1 cellular context compared by ENCODE assay signal in the genomic region with DNA sequence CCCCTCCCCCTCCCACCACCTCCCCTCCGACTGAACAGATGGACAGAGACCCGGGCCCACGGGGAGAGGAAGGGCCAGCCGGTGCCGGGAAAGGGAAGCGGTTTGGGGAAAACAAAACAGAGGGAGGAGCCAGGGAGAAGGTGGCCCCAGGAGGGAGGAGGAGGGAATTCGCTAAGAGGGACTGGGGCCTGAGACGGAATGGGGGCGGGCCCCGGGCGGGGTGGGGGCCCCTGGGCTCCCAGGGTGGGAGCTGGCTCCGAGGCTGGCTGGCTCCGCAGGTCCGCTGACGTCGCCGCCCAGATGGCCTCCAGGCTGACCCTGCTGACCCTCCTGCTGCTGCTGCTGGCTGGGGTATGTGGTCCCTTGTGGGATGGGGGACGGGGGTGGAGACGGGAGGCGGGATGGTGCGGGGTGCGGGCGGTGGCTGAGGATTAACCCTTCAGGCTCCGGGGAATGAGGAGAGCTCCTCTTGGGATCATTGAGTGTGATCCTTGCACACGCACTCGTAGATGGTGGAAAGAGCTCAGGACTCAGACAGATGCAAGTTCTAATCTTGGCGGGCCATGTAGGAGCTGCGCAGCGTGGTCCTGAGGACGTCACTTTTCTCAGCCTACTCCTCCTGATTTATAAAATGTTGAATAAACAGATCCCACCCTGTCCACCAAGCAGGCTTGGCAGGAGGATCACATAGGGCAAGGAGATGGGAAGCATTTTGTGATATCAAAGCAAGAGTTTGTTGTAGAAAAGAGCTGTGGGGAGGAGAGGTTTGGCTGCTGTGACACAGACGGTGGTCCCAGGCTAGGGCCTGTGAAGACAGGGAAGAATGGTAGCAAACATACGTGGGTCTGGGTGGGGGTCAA.
A peak's percentile ranks its signal among the peaks of the same experiment; 100 is the strongest.
TF ChIP-seq lines count a peak whose summit lies in the region.

No MANE protein-coding gene starts in this region.

TF ChIP-seq in HepG2, 621 proteins besides CTCF, POLR2A, EP300 and RAD21:
- TF ChIP-seq ZBTB4 (CRISPR knock-in tag; IDR thresholded peaks at IDR 0.05; ENCODE audit: borderline replicate concordance): no peak
- peak; percentile 82 for TF ChIP-seq ZNF652 (CRISPR knock-in tag; IDR thresholded peaks at IDR 0.05; ENCODE audit: borderline replicate concordance, low read depth)
- TF ChIP-seq ZNF280D (CRISPR knock-in tag; IDR thresholded peaks at IDR 0.05): no peak
- TF ChIP-seq, protein P1, sequence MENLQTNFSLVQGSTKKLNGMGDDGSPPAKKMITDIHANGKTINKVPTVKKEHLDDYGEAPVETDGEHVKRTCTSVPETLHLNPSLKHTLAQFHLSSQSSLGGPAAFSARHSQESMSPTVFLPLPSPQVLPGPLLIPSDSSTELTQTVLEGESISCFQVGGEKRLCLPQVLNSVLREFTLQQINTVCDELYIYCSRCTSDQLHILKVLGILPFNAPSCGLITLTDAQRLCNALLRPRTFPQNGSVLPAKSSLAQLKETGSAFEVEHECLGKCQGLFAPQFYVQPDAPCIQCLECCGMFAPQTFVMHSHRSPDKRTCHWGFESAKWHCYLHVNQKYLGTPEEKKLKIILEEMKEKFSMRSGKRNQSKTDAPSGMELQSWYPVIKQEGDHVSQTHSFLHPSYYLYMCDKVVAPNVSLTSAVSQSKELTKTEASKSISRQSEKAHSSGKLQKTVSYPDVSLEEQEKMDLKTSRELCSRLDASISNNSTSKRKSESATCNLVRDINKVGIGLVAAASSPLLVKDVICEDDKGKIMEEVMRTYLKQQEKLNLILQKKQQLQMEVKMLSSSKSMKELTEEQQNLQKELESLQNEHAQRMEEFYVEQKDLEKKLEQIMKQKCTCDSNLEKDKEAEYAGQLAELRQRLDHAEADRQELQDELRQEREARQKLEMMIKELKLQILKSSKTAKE (CRISPR knock-in tag; IDR thresholded peaks at IDR 0.05; ENCODE audit: borderline replicate concordance): no peak
- peak; percentile 34; the same call in 1 of the 2 replicates for TF ChIP-seq ZNF687 (CRISPR knock-in tag; IDR thresholded peaks at IDR 0.05)
- TF ChIP-seq NR2F6 (IDR thresholded peaks at IDR 0.05): no peak
- 0 out of 2 replicates have a peak, but pooled peaks have one; percentile 43 for TF ChIP-seq NR2F6 (CRISPR knock-in tag; IDR thresholded peaks at IDR 0.05)
- no peak for TF ChIP-seq ZNF496 (CRISPR knock-in tag; IDR thresholded peaks at IDR 0.05; ENCODE audit: insufficient replicate concordance)
- no peak for TF ChIP-seq MYPOP (CRISPR knock-in tag; IDR thresholded peaks at IDR 0.05)
- no peak for TF ChIP-seq ZKSCAN1 (IDR thresholded peaks at IDR 0.05; ENCODE audit: low read length)
- TF ChIP-seq JDP2 (CRISPR knock-in tag; IDR thresholded peaks at IDR 0.05; ENCODE audit: borderline replicate concordance): no peak
- no peak for TF ChIP-seq ZNF501 (CRISPR knock-in tag; IDR thresholded peaks at IDR 0.05)
- TF ChIP-seq SRSF1 (optimal IDR thresholded peaks at IDR 0.05; ENCODE audit: low read depth, low read length): peak; percentile 22
- no peak for TF ChIP-seq ZNF451 (CRISPR knock-in tag; IDR thresholded peaks at IDR 0.05)
- no peak for TF ChIP-seq NR1H2 (CRISPR knock-in tag; IDR thresholded peaks at IDR 0.05; ENCODE audit: borderline replicate concordance, low read depth)
- TF ChIP-seq MAZ (IDR thresholded peaks at IDR 0.05; ENCODE audit: borderline replicate concordance, low read depth, low read length): 0 out of 2 replicates have a peak, but pooled peaks have one; percentile 28
- no peak for TF ChIP-seq MAZ (CRISPR knock-in tag; IDR thresholded peaks at IDR 0.05; ENCODE audit: low read depth)
- no peak for TF ChIP-seq ZNF275 (CRISPR knock-in tag; IDR thresholded peaks at IDR 0.05; ENCODE audit: borderline replicate concordance)
- no peak for TF ChIP-seq PHF8 (CRISPR knock-in tag; IDR thresholded peaks at IDR 0.05)
- 0 out of 2 replicates have a peak, but pooled peaks have one; percentile 27 for TF ChIP-seq CCDC6 (CRISPR knock-in tag; IDR thresholded peaks at IDR 0.05)
- TF ChIP-seq ZNF574 (CRISPR knock-in tag; IDR thresholded peaks at IDR 0.05): 0 out of 2 replicates have a peak, but pooled peaks have one; percentile 9
- TF ChIP-seq, protein P2, sequence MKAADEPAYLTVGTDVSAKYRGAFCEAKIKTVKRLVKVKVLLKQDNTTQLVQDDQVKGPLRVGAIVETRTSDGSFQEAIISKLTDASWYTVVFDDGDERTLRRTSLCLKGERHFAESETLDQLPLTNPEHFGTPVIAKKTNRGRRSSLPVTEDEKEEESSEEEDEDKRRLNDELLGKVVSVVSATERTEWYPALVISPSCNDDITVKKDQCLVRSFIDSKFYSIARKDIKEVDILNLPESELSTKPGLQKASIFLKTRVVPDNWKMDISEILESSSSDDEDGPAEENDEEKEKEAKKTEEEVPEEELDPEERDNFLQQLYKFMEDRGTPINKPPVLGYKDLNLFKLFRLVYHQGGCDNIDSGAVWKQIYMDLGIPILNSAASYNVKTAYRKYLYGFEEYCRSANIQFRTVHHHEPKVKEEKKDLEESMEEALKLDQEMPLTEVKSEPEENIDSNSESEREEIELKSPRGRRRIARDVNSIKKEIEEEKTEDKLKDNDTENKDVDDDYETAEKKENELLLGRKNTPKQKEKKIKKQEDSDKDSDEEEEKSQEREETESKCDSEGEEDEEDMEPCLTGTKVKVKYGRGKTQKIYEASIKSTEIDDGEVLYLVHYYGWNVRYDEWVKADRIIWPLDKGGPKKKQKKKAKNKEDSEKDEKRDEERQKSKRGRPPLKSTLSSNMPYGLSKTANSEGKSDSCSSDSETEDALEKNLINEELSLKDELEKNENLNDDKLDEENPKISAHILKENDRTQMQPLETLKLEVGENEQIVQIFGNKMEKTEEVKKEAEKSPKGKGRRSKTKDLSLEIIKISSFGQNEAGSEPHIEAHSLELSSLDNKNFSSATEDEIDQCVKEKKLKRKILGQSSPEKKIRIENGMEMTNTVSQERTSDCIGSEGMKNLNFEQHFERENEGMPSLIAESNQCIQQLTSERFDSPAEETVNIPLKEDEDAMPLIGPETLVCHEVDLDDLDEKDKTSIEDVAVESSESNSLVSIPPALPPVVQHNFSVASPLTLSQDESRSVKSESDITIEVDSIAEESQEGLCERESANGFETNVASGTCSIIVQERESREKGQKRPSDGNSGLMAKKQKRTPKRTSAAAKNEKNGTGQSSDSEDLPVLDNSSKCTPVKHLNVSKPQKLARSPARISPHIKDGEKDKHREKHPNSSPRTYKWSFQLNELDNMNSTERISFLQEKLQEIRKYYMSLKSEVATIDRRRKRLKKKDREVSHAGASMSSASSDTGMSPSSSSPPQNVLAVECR (CRISPR knock-in tag; IDR thresholded peaks at IDR 0.05; ENCODE audit: borderline replicate concordance): 0 out of 2 replicates have a peak, but pooled peaks have one; percentile 16
- no peak for TF ChIP-seq FLYWCH1 (CRISPR knock-in tag; IDR thresholded peaks at IDR 0.05)
- TF ChIP-seq SALL1 (CRISPR knock-in tag; IDR thresholded peaks at IDR 0.05): peak; percentile 15; the same call in 1 of the 2 replicates
- TF ChIP-seq CREB1 (IDR thresholded peaks at IDR 0.05): no peak
- no peak for TF ChIP-seq CREB1 (CRISPR knock-in tag; IDR thresholded peaks at IDR 0.05)
